In genomic region chr14:103058209-103059055, GRCh38 we compare ENCODE assay signal across 1 cellular context.
TF ChIP-seq lines count a peak whose summit lies in the region.

No MANE protein-coding gene starts in this region.

TF ChIP-seq in HEK293, 187 proteins besides CTCF, POLR2A, EP300 and RAD21 (continued from another document):
- TF ChIP-seq ZNF394 (tag by site-specific recombination; IDR thresholded peaks at IDR 0.05; ENCODE audit: borderline replicate concordance): no peak
- TF ChIP-seq ZFP41 (tag by site-specific recombination; IDR thresholded peaks at IDR 0.05; ENCODE audit: borderline replicate concordance): no peak
- TF ChIP-seq ZNF549 (tag by site-specific recombination; IDR thresholded peaks at IDR 0.05): no peak
- no peak for TF ChIP-seq ZNF785 (tag by site-specific recombination; IDR thresholded peaks at IDR 0.05)
- TF ChIP-seq ZNF146 (tag by site-specific recombination; IDR thresholded peaks at IDR 0.05): no peak
- TF ChIP-seq ZNF266 (tag by site-specific recombination; IDR thresholded peaks at IDR 0.05; ENCODE audit: low read depth): no peak
- TF ChIP-seq ZNF558 (tag by site-specific recombination; IDR thresholded peaks at IDR 0.05): no peak
- no peak for TF ChIP-seq KLF7 (tag by site-specific recombination; IDR thresholded peaks at IDR 0.05; ENCODE audit: borderline replicate concordance)
